In the genomic region with DNA sequence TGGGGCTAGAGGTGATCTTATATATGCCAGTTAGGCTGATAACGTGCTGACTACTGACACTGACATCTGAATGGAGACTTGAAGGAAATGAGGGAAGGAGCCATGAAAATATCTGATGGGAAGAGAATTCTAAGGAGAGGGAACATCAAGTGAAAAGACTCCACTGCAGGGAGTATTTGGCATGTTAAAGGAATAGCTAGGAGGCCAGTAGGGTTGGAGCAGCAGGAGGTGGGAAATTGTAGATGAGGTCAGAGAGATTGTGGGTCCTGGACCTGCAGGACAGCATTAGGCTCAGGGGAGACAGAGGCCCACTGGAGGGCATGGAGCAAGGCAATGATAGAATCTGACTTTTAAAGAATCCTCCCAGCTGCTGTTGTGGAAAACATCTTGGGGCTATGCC, we compare ENCODE assay signal across 1 cellular context.
TF ChIP-seq lines count a peak whose summit lies in the region.

No MANE protein-coding gene starts in this region.

TF ChIP-seq in H1, 55 proteins besides CTCF, POLR2A, EP300 and RAD21:
- no peak for TF ChIP-seq KDM1A (IDR thresholded peaks at IDR 0.05; ENCODE audit: borderline replicate concordance, low read length)
- TF ChIP-seq, protein P1, sequence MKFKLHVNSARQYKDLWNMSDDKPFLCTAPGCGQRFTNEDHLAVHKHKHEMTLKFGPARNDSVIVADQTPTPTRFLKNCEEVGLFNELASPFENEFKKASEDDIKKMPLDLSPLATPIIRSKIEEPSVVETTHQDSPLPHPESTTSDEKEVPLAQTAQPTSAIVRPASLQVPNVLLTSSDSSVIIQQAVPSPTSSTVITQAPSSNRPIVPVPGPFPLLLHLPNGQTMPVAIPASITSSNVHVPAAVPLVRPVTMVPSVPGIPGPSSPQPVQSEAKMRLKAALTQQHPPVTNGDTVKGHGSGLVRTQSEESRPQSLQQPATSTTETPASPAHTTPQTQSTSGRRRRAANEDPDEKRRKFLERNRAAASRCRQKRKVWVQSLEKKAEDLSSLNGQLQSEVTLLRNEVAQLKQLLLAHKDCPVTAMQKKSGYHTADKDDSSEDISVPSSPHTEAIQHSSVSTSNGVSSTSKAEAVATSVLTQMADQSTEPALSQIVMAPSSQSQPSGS (IDR thresholded peaks at IDR 0.05; ENCODE audit: low read length), result 0 out of 2 replicates have a peak, but pooled peaks have one; percentile 24
- no peak for TF ChIP-seq BRCA1 (IDR thresholded peaks at IDR 0.05; ENCODE audit: low read depth, low read length)
